ENCODE assay signal across 20 cellular contexts in genomic region chr3:78130741-78131290, GRCh38.
"Had no signal": no experiment of that assay in that cellular context is flagged by ENCODE, and none has a peak within 500 bp of the region (broad histone marks: within the 10 kb centered on the region; RNA-seq: fewer than 3 reads in every experiment).

No MANE protein-coding gene starts in this region.

- DNase-seq: activated CD4-positive, alpha-beta T cell treated with anti-CD3 and anti-CD28 coated beads for 36 hours; activated CD4-positive, alpha-beta T cell treated with anti-CD3 and anti-CD28 coated beads, Interleukin-2, amount 50 U/mL, for 48 hours; cerebellar nuclear complex; cortex of kidney; effector CD8-positive, alpha-beta T cell; heart left ventricle; kidney; left ventricle myocardium inferior; mammary epithelial cell; midbrain; nephron progenitor cell; nucleus accumbens; posterior cingulate gyrus; spleen; stimulated activated CD4-positive, alpha-beta T cell treated with anti-CD3 and anti-CD28 coated beads, Interleukin-4, amount 100 ng/mL, for 4 hours; stimulated activated naive B cell treated with anti-CD40 and anti-IgM and Interleukin-4, amounts not matched to agents 10 μg/mL and 1 μg/mL and 100 μg/mL, for 72 hours; upper lobe of left lung had no signal

- ATAC-seq: activated CD4-positive, alpha-beta T cell treated with anti-CD3 and anti-CD28 coated beads for 36 hours; esophagus mucosa; gastroesophageal sphincter; heart left ventricle; WTC11 had no signal
